1 cellular context compared by ENCODE assay signal in the genomic region with DNA sequence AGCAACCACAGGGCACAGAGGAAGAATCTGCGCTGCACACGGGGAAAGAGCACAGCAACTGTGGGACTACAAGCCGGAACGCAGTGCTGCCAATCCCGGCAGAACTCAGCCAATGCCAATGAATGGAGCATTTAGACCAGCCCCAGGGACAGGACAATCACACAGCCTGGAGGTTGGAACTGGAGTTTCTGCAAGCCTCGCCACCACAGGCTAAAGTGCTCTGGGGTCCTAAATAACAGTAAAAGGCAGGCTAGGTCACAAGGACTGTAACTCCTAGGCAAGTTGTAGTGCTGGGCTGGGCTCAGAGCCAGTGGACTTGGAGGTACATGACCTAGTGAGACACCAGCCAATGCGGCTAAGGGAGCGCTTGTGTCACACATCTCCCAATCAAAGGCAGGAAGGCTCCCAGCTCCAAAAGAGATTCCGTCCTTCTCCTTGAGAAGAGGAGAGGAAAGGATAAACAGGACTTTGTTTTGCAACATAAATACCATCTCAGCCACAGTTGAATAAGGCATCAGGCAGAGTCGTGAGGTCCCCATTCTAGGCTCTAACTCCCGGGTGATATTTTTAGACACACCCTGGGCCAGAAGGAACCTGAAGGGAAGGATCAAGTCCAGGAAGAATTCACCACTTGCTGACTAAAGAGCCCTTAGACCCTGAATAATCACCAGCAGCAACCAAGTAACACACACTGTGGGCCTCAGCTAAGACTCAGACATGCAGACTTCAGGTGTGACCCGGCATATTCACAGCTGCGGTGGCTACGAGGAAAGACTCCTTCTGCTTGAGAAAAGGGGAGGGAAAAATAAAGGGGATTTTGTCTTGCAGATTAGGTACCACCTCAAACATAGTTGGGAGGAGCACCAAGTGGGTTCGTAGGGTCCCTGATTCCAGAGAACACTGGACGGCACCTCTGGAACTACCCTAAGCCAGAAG.
TF ChIP-seq lines count a peak whose summit lies in the region.

No MANE protein-coding gene starts in this region.

TF ChIP-seq in WTC11, 78 proteins besides CTCF, POLR2A, EP300 and RAD21 (continued from another document):
- TF ChIP-seq, protein P1, sequence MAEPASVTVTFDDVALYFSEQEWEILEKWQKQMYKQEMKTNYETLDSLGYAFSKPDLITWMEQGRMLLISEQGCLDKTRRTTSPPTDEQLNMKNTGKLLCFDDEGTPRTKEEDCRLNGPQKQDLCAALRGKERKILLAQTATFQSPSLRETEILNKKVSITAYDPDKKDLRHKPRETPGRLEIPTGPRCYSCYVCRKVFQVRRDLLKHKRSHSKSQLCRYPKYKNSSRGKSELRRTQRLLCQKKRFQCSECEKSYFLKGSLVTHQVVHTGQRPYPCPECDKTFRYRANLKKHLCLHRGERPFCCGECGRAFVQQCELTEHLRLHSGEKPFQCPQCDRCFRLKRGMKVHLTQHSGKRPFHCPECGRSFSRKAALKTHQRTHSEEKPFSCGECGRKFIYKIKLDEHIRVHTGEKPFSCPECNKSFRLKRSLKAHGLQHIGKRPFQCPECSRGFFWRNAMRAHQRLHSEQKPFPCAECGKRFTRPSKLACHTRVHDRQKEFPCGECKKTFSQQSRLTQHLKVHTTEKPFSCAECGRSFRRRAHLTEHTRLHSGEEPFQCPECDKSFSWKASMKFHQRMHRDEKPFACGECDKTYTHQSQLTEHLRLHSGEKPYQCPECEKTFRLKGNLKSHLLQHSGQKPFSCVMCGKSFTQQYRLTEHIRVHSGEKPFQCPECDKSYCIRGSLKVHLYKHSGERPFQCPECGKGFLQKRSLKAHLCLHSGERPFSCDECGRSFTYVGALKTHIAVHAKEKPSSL (CRISPR knock-in tag; conservative IDR thresholded peaks at IDR 0.05), result no peak
- TF ChIP-seq NFYB (CRISPR knock-in tag; conservative IDR thresholded peaks at IDR 0.05; ENCODE audit: low read depth), result no peak
- TF ChIP-seq OVOL2 (CRISPR knock-in tag; IDR thresholded peaks at IDR 0.05; ENCODE audit: borderline replicate concordance), result no peak
- TF ChIP-seq EMX1 (CRISPR knock-in tag; IDR thresholded peaks at IDR 0.05), result no peak
TF ChIP-seq in WTC11: peak in this region for 0.
